Comparison of ENCODE assay signal across 9 cellular contexts in genomic region chr3:119257654-119258410, GRCh38. TPM values are rescaled to one million over a fixed set of nuclear protein-coding genes. Genes with fewer than 3 reads are reported as not detected.
DNase-seq lines count a peak whose midpoint lies in the region; ATAC-seq, FAIRE-seq and TF ChIP-seq lines count a peak whose summit lies in the region.
"Had no signal": no experiment of that assay in that cellular context is flagged by ENCODE, and none has a peak within 500 bp of the region (broad histone marks: within the 10 kb centered on the region; RNA-seq: fewer than 3 reads in every experiment).

No MANE protein-coding gene starts in this region.

- no peaks in the 10 kb centered on the region for H3K27me3 ChIP-seq in astrocyte (ENCODE audit: insufficient read depth, low read length)
- H3K27me3 ChIP-seq in testis = no peaks in the 10 kb centered on the region

- H3K27me3 Mint-ChIP-seq in astrocyte (ENCODE audit: low read depth, unreplicated experiment) (peaks cover 2% of the 10 kb centered on the region), nephron (ENCODE audit: low read depth) (no peaks in the 10 kb centered on the region)

- H3K27ac ChIP-seq in astrocyte (ENCODE audit: low read depth, low read length) = no peak overlapping the region
- H3K27ac ChIP-seq in testis = no peak overlapping the region

- H2AFZ ChIP-seq in astrocyte (ENCODE audit: low read depth, low read length) = peak overlapping the region; percentile 13

- no peaks in the 10 kb centered on the region for H3K79me2 ChIP-seq in astrocyte (ENCODE audit: insufficient read depth, low read length)

- ATAC-seq in GM18907 (IDR thresholded peaks at IDR 0.05; ENCODE audit: unreplicated experiment) (peak; percentile 76), HG03066 (IDR thresholded peaks at IDR 0.05; ENCODE audit: low read depth, unreplicated experiment) (peak; percentile 81), omental fat pad (ENCODE audit: low FRiP score) (no peak)

- H3K4me3 Mint-ChIP-seq in astrocyte (ENCODE audit: unreplicated experiment) (no peak overlapping the region), nephron (no peak overlapping the region)
- H3K4me3 Mint-ChIP-seq: central memory CD8-positive, alpha-beta T cell had no signal

- H3K4me1 ChIP-seq in astrocyte (ENCODE audit: insufficient read depth, low read length) (no peaks in the 10 kb centered on the region), testis (no peaks in the 10 kb centered on the region)

- H3K4me1 Mint-ChIP-seq in astrocyte (ENCODE audit: low read depth, unreplicated experiment) (no peaks in the 10 kb centered on the region), nephron (peaks cover 22% of the 10 kb centered on the region)
- H3K4me1 Mint-ChIP-seq: central memory CD8-positive, alpha-beta T cell had no signal

- H3K9me3 Mint-ChIP-seq in astrocyte (ENCODE audit: unreplicated experiment) (peaks cover 4% of the 10 kb centered on the region), nephron (no peaks in the 10 kb centered on the region)
- H3K9me3 Mint-ChIP-seq: central memory CD8-positive, alpha-beta T cell had no signal

- no peaks in the 10 kb centered on the region for H4K20me1 ChIP-seq in astrocyte (ENCODE audit: insufficient read depth, low read length)

- intact Hi-C loops in testis (cut with DNase I; ENCODE audit: low total_unique reads) = no loop called here

- DNase-seq in astrocyte (ENCODE audit: low read depth) (no peak), OCI-M2 (lab: John Stamatoyannopoulos, UW; ENCODE audit: unreplicated experiment) (no peak), testis (no peak), omental fat pad (ENCODE audit: low spot score) (no peak)
- no peak for DNase-seq in activated CD8-positive, alpha-beta memory T cell treated with anti-CD3 and anti-CD28 coated beads, Interleukin-2, amount 50 U/mL, for 48 hours

- WGBS in testis, 2 donors = 82 to 84% methylated on average over 8 of the region's 8 CpGs

- H3K4me2 ChIP-seq in astrocyte (ENCODE audit: low read length) = no peak overlapping the region

- H3K9ac ChIP-seq in astrocyte (ENCODE audit: low read length) = no peak overlapping the region

- H3K4me3 ChIP-seq in astrocyte (ENCODE audit: insufficient read depth, low read depth, low read length) = no peak overlapping the region
- no peak overlapping the region for H3K4me3 ChIP-seq in testis

- H3K36me3 ChIP-seq in astrocyte (ENCODE audit: insufficient read depth, low read length) = no peaks in the 10 kb centered on the region
- no peaks in the 10 kb centered on the region for H3K36me3 ChIP-seq in testis (ENCODE audit: low read depth, missing control alignments)

- TF ChIP-seq POLR2A in testis (IDR thresholded peaks at IDR 0.05) = no peak

- no peak for TF ChIP-seq CTCF in astrocyte (IDR thresholded peaks at IDR 0.05; ENCODE audit: insufficient read depth, low read depth, low read length)
- no peak for TF ChIP-seq CTCF in nephron (IDR thresholded peaks at IDR 0.05; ENCODE audit: unreplicated experiment in 3 of 3)
- TF ChIP-seq CTCF in testis (IDR thresholded peaks at IDR 0.05) = no peak
- no peak for TF ChIP-seq CTCF in omental fat pad (IDR thresholded peaks at IDR 0.05)

- H3K36me3 Mint-ChIP-seq in astrocyte (ENCODE audit: low read depth, unreplicated experiment) = no peaks in the 10 kb centered on the region
- no peaks in the 10 kb centered on the region for H3K36me3 Mint-ChIP-seq in nephron (ENCODE audit: low read depth)

- H3K9me3 ChIP-seq in astrocyte (ENCODE audit: insufficient read depth, low read depth, low read length) = no peaks in the 10 kb centered on the region
- H3K9me3 ChIP-seq in testis = no peaks in the 10 kb centered on the region

- H3K27ac Mint-ChIP-seq in astrocyte (ENCODE audit: unreplicated experiment) (no peak overlapping the region), nephron (peak overlapping the region; percentile 25 to 63 (median 59))

- no peak for FAIRE-seq in astrocyte (lab: Jason Lieb, UNC)

RNA-seq across cellular contexts. Expression of gene B4GALT4, which starts 17.2 kb away (rescaled TPM):
- total RNA-seq in astrocyte = 36.7 and 45.4 TPM in 2 replicates
- total RNA-seq in testis = 10 to 100 TPM; 13.5 to 19.4 TPM
- 17.7 TPM for polyA plus RNA-seq in testis (ENCODE audit: insufficient read depth, low read depth, low replicate concordance)
- 10 to 100 TPM; 18.8 to 33.4 (median 25.9) TPM for total RNA-seq in omental fat pad

RNA-seq across cellular contexts. Expression of gene ARHGAP31, which starts 36.4 kb away (rescaled TPM):
- total RNA-seq in astrocyte = 48.1 and 58.8 TPM in 2 replicates
- 1 to 10 TPM; 5.2 to 5.6 TPM for total RNA-seq in testis
- 6.2 TPM for polyA plus RNA-seq in testis (ENCODE audit: insufficient read depth, low read depth, low replicate concordance)
- total RNA-seq in omental fat pad = 10 to 100 TPM; 14.4 to 61.2 (median 36.6) TPM
